ENCODE assay signal across 1 cellular context in the genomic region with DNA sequence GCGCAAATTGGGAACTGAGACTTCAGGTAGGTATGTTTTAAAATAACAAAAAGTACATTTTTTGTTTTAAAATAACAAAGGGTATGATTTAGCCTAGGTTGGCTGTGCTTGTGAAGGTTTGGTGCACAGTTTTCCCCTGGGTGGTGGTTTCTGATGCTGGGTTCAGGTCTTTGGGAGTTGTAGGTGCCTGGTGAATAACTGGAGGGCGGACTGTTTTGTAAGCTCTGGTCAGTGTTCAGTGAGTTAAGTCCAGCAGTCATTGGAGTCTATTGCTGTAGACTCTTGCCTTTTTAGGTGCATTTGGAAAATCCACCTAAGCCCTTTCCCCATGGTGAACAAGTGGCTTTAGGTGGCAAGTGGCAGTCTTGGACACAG.
TF ChIP-seq lines count a peak whose summit lies in the region.

No MANE protein-coding gene starts in this region.

TF ChIP-seq in IMR-90, 13 proteins besides CTCF, POLR2A, EP300 and RAD21 (continued from another document):
- TF ChIP-seq ELK1 (IDR thresholded peaks at IDR 0.05; ENCODE audit: borderline replicate concordance, low read depth, low read length) = no peak
- TF ChIP-seq, protein P1, sequence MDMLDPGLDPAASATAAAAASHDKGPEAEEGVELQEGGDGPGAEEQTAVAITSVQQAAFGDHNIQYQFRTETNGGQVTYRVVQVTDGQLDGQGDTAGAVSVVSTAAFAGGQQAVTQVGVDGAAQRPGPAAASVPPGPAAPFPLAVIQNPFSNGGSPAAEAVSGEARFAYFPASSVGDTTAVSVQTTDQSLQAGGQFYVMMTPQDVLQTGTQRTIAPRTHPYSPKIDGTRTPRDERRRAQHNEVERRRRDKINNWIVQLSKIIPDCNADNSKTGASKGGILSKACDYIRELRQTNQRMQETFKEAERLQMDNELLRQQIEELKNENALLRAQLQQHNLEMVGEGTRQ (IDR thresholded peaks at IDR 0.05; ENCODE audit: low read depth, low read length) = no peak
- TF ChIP-seq MXI1 (IDR thresholded peaks at IDR 0.05; ENCODE audit: borderline replicate concordance, low read depth, low read length) = no peak
TF ChIP-seq in IMR-90: peak in this region for 0.
